Comparison of ENCODE assay signal across 1 cellular context in the genomic region with DNA sequence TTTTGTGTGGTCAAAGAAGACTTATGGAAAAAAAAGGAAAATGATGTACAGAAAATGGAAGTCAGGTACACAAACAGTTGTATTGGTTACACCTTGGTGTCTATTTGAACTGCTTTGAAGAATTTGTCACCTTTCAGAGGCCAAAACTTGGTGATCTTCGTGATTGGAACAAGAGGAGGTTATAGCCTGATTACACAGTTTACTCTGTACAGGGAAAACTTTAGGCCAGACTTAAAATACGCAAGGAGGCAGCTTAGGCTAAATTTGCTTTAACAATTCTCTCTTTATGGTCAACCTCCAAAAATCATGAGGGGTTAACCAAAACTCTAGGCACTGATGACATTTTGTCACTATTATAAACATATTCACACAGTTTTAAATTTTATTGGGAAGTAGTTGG.
TF ChIP-seq lines count a peak whose summit lies in the region.

No MANE protein-coding gene starts in this region.

TF ChIP-seq in HepG2, 621 proteins besides CTCF, POLR2A, EP300 and RAD21 (continued from another document):
- TF ChIP-seq YY1 (IDR thresholded peaks at IDR 0.05; ENCODE audit: insufficient read depth, insufficient replicate concordance, low read depth, low read length), result no peak
- TF ChIP-seq, protein P1, sequence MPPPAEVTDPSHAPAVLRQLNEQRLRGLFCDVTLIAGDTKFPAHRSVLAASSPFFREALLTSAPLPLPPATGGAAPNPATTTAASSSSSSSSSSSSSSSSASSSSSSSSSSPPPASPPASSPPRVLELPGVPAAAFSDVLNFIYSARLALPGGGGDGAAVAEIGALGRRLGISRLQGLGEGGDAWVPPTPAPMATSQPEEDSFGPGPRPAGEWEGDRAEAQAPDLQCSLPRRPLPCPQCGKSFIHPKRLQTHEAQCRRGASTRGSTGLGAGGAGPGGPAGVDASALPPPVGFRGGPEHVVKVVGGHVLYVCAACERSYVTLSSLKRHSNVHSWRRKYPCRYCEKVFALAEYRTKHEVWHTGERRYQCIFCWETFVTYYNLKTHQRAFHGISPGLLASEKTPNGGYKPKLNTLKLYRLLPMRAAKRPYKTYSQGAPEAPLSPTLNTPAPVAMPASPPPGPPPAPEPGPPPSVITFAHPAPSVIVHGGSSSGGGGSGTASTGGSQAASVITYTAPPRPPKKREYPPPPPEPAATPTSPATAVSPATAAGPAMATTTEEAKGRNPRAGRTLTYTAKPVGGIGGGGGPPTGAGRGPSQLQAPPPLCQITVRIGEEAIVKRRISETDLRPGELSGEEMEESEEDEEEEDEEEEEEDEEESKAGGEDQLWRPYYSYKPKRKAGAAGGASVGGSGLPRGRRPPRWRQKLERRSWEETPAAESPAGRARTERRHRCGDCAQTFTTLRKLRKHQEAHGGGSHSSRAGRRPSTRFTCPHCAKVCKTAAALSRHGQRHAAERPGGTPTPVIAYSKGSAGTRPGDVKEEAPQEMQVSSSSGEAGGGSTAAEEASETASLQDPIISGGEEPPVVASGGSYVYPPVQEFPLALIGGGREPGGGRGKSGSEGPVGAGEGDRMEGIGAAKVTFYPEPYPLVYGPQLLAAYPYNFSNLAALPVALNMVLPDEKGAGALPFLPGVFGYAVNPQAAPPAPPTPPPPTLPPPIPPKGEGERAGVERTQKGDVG (CRISPR knock-in tag; IDR thresholded peaks at IDR 0.05; ENCODE audit: borderline replicate concordance), result no peak
- TF ChIP-seq BCL6 (CRISPR knock-in tag; IDR thresholded peaks at IDR 0.05), result no peak
- TF ChIP-seq, protein P2, sequence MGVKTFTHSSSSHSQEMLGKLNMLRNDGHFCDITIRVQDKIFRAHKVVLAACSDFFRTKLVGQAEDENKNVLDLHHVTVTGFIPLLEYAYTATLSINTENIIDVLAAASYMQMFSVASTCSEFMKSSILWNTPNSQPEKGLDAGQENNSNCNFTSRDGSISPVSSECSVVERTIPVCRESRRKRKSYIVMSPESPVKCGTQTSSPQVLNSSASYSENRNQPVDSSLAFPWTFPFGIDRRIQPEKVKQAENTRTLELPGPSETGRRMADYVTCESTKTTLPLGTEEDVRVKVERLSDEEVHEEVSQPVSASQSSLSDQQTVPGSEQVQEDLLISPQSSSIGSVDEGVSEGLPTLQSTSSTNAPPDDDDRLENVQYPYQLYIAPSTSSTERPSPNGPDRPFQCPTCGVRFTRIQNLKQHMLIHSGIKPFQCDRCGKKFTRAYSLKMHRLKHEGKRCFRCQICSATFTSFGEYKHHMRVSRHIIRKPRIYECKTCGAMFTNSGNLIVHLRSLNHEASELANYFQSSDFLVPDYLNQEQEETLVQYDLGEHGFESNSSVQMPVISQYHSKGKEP (CRISPR knock-in tag; IDR thresholded peaks at IDR 0.05), result no peak
- TF ChIP-seq SNAPC2 (CRISPR knock-in tag; IDR thresholded peaks at IDR 0.05), result no peak
- TF ChIP-seq, protein P3, sequence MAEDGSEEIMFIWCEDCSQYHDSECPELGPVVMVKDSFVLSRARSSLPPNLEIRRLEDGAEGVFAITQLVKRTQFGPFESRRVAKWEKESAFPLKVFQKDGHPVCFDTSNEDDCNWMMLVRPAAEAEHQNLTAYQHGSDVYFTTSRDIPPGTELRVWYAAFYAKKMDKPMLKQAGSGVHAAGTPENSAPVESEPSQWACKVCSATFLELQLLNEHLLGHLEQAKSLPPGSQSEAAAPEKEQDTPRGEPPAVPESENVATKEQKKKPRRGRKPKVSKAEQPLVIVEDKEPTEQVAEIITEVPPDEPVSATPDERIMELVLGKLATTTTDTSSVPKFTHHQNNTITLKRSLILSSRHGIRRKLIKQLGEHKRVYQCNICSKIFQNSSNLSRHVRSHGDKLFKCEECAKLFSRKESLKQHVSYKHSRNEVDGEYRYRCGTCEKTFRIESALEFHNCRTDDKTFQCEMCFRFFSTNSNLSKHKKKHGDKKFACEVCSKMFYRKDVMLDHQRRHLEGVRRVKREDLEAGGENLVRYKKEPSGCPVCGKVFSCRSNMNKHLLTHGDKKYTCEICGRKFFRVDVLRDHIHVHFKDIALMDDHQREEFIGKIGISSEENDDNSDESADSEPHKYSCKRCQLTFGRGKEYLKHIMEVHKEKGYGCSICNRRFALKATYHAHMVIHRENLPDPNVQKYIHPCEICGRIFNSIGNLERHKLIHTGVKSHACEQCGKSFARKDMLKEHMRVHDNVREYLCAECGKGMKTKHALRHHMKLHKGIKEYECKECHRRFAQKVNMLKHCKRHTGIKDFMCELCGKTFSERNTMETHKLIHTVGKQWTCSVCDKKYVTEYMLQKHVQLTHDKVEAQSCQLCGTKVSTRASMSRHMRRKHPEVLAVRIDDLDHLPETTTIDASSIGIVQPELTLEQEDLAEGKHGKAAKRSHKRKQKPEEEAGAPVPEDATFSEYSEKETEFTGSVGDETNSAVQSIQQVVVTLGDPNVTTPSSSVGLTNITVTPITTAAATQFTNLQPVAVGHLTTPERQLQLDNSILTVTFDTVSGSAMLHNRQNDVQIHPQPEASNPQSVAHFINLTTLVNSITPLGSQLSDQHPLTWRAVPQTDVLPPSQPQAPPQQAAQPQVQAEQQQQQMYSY (CRISPR knock-in tag; IDR thresholded peaks at IDR 0.05), result no peak
- no peak for TF ChIP-seq ZNF260 (CRISPR knock-in tag; IDR thresholded peaks at IDR 0.05; ENCODE audit: borderline replicate concordance, low read depth)
TF ChIP-seq in HepG2: peak in this region for 0.
